Comparison of ENCODE assay signal across 8 cellular contexts in the genomic region with DNA sequence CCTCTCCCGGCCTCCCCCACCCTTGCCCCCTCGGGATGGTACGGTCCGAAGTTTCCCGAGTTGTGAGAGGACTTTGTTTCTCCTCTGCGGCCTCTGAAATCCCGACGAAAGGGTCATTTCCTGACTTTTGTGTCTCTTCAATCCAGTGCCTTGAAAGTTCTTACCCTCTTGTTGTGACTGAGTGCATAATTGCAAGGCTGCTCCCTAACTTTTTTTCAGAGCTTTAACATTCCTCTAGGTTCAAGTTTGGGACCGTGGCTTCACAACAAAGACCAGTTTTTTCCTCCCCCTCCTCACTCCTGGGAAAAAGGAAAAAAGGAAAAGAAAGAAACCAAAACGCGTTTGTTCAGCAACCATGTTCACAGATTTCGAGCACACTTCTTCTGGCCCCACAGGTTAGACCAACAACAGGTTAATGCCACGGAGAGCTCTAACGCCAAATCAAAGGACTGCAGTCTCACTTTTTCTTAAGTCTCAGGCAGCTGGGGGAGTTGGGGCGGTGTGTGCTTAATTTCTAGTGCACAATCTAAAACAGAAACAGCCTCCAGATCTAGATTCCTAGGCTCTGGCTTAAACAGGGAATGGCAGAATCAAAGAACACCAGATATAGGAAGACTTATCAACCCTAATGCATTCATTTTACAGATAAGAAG.
A peak's percentile ranks its signal among the peaks of the same experiment; 100 is the strongest.
DNase-seq lines count a peak whose midpoint lies in the region; ATAC-seq, FAIRE-seq and TF ChIP-seq lines count a peak whose summit lies in the region.

No MANE protein-coding gene starts in this region.

- peaks cover 4 to 7% of the 10 kb centered on the region in 2 donors for H3K4me1 ChIP-seq in breast epithelium
- H3K4me1 ChIP-seq in liver (ENCODE audit: control insufficient read depth in 4 of 4, insufficient read depth in 4 of 4, low read length in 3 of 4): peaks cover 0 to 12% (median 4%) of the 10 kb centered on the region in 4 donors

- peaks cover 22% of the 10 kb centered on the region for H3K4me1 Mint-ChIP-seq in activated CD4-positive, alpha-beta T cell treated with anti-CD3 and anti-CD28 coated beads, Interleukin-2, amount 10 ng/mL, durations not matched to agents 24 days and 14 days
- peaks cover 75% of the 10 kb centered on the region for H3K4me1 Mint-ChIP-seq in type B pancreatic cell (ENCODE audit: unreplicated experiment)

- no peaks in the 10 kb centered on the region for H3K9me3 ChIP-seq in breast epithelium
- no peaks in the 10 kb centered on the region for H3K9me3 ChIP-seq in liver (ENCODE audit: control insufficient read depth in 4 of 4, low read length in 3 of 4)

- TF ChIP-seq POLR2A in breast epithelium (IDR thresholded peaks at IDR 0.05): no peak

- no peak for ATAC-seq in GM21529 (IDR thresholded peaks at IDR 0.05; ENCODE audit: unreplicated experiment)

- H3K27me3 Mint-ChIP-seq in activated CD4-positive, alpha-beta T cell treated with anti-CD3 and anti-CD28 coated beads, Interleukin-2, amount 10 ng/mL, durations not matched to agents 24 days and 14 days: peaks cover 68% of the 10 kb centered on the region
- no peaks in the 10 kb centered on the region for H3K27me3 Mint-ChIP-seq in type B pancreatic cell

- no peaks in the 10 kb centered on the region for H3K36me3 Mint-ChIP-seq in activated CD4-positive, alpha-beta T cell treated with anti-CD3 and anti-CD28 coated beads, Interleukin-2, amount 10 ng/mL, durations not matched to agents 24 days and 14 days (ENCODE audit: low read depth)
- no peaks in the 10 kb centered on the region for H3K36me3 Mint-ChIP-seq in type B pancreatic cell

- H3K27me3 ChIP-seq in breast epithelium: no peaks in the 10 kb centered on the region
- H3K27me3 ChIP-seq in liver (ENCODE audit: control insufficient read depth in 4 of 4, insufficient read depth in 4 of 4, low read length in 3 of 4): no peaks in the 10 kb centered on the region

- intact Hi-C loops in activated CD4-positive, alpha-beta T cell treated with anti-CD3 and anti-CD28 coated beads, Interleukin-2, amount 10 ng/mL, durations not matched to agents 24 days and 14 days (cut with micrococcal nuclease): loop anchor here (10.0 kb wide), 1 partner anchor 181 kb away; the partner anchor contains the start of gene SPRED1
- intact Hi-C loops in breast epithelium (cut with DNase I; ENCODE audit: low total_unique reads): loop anchor here (10.0 kb wide), 1 partner anchor 181 kb away; the partner anchor contains the start of gene SPRED1

- H3K4me3 ChIP-seq in breast epithelium (peak overlapping the region; percentile 48 to 70 (median 53)), liver (ENCODE audit: low read depth in 1 of 3, low read length in 3 of 3) (peak overlapping the region; percentile 5 to 76 (median 63))

- H3K9ac ChIP-seq in liver (ENCODE audit: low read depth in 1 of 2, low read length in 2 of 2): peak overlapping the region in 1 of 2 donors; percentile 22

- DNase-seq in activated CD4-positive, alpha-beta T cell treated with anti-CD3 and anti-CD28 coated beads, Interleukin-2, amount 10 ng/mL, durations not matched to agents 24 days and 14 days: no peak
- DNase-seq in activated CD4-positive, alpha-beta T cell treated with anti-CD3 and anti-CD28 coated beads, Interleukin-2, amount 50 U/mL, for 1 hour: no peak
- DNase-seq in breast epithelium (ENCODE audit: low spot score in 2 of 2) (no peak), type B pancreatic cell (ENCODE audit: extremely low spot score, unreplicated experiment) (no peak), RCC 7860 (ENCODE audit: low spot score) (no peak), OCI-M2 (lab: John Stamatoyannopoulos, UW; ENCODE audit: unreplicated experiment) (no peak)

- H3K36me3 ChIP-seq in breast epithelium (no peaks in the 10 kb centered on the region), liver (ENCODE audit: control insufficient read depth in 4 of 4, insufficient read depth in 3 of 4, low read depth in 1 of 4, low read length in 3 of 4) (no peaks in the 10 kb centered on the region)

- H3K27ac ChIP-seq in breast epithelium (peak overlapping the region; percentile 91 to 97), liver (ENCODE audit: low read depth in 1 of 2, low read length in 2 of 2) (peak overlapping the region; percentile 71 to 75)

- no peaks in the 10 kb centered on the region for H3K9me3 Mint-ChIP-seq in activated CD4-positive, alpha-beta T cell treated with anti-CD3 and anti-CD28 coated beads, Interleukin-2, amount 10 ng/mL, durations not matched to agents 24 days and 14 days
- H3K9me3 Mint-ChIP-seq in type B pancreatic cell: no peaks in the 10 kb centered on the region

- FAIRE-seq in RCC 7860 (lab: Jason Lieb, UNC): no peak

- no peak for TF ChIP-seq RAD21 in liver (IDR thresholded peaks at IDR 0.05)

- 16% methylated on average over 15 of the region's 15 CpGs for WGBS in liver

- H3K4me3 Mint-ChIP-seq in activated CD4-positive, alpha-beta T cell treated with anti-CD3 and anti-CD28 coated beads, Interleukin-2, amount 10 ng/mL, durations not matched to agents 24 days and 14 days: peak overlapping the region; percentile 42
- peak overlapping the region; percentile 88 for H3K4me3 Mint-ChIP-seq in type B pancreatic cell

- no peak for TF ChIP-seq CTCF in breast epithelium (IDR thresholded peaks at IDR 0.05)
- TF ChIP-seq CTCF in liver (IDR thresholded peaks at IDR 0.05; ENCODE audit: low read depth, low read length, missing input control): no peak
- TF ChIP-seq CTCF in type B pancreatic cell (conservative IDR thresholded peaks at IDR 0.05): no peak

- H3K27ac Mint-ChIP-seq in activated CD4-positive, alpha-beta T cell treated with anti-CD3 and anti-CD28 coated beads, Interleukin-2, amount 10 ng/mL, durations not matched to agents 24 days and 14 days: no peak overlapping the region
- H3K27ac Mint-ChIP-seq in type B pancreatic cell: peak overlapping the region; percentile 97

TF ChIP-seq in liver, 16 proteins besides CTCF, POLR2A, EP300 and RAD21:
- TF ChIP-seq MAX (IDR thresholded peaks at IDR 0.05): no peak
- peak in 1 of 2 donors; percentile 49 for TF ChIP-seq HNF4A (conservative IDR thresholded peaks at IDR 0.05)
